ENCODE assay signal across 34 cellular contexts in the genomic region with DNA sequence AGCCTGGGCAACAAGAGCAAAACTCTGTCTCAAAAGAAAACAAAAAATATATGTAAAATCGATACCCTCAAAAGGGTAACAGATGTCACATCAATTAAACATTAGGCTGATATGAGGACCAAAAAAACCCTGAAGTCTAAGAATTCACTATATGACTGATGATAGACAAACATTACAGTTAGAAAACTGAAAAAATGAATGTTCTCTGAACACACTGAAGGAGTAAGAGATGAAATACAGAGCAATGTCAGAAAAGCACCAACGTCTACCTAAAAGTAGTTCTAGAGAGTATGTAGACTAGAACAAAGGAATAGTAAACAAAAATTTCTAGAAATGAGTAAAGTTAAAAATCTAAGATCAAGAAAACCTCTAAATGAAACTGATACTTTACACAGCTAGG.
"Had no signal": no experiment of that assay in that cellular context is flagged by ENCODE, and none has a peak within 500 bp of the region (broad histone marks: within the 10 kb centered on the region; RNA-seq: fewer than 3 reads in every experiment).

No MANE protein-coding gene starts in this region.

- DNase-seq: activated B cell treated with CpG ODN at 0.5 μM for 24 hours; activated CD4-positive, alpha-beta T cell treated with anti-CD3 and anti-CD28 coated beads for 4 hours; activated CD4-positive, alpha-beta T cell treated with anti-CD3 and anti-CD28 coated beads, Interleukin-2, amount 50 U/mL, for 1 hour; activated CD8-positive, alpha-beta memory T cell treated with anti-CD3 and anti-CD28 coated beads, Interleukin-2, amount 50 U/mL, for 4 hours; activated effector memory CD4-positive, alpha-beta T cell treated with Interleukin-2 at 50 U/mL for 16 hours; activated naive CD4-positive, alpha-beta T cell treated with anti-CD3 and anti-CD28 coated beads, Interleukin-2, amount 50 U/mL, for 16 hours; activated naive CD8-positive, alpha-beta T cell treated with anti-CD3 and anti-CD28 coated beads for 36 hours; activated T-cell treated with anti-CD3 and anti-CD28 coated beads for 4 hours; amniotic stem cell; aorta; brain microvascular endothelial cell; central memory CD4-positive, alpha-beta T cell; Karpas-422; KBM-7; NCI-H1048; NCI-H1436 treated with DMSO at 0.1 percent for 48 hours; NCI-H1694 treated with DMSO at 0.1 percent for 48 hours; NCI-H2029; NCI-H2107; NCI-H2171; NCI-H510A; NCI-H526; NCI-H748 treated with DMSO at 0.1 percent for 48 hours; NK-92 treated with Interleukin-12 subunit alpha and Interleukin-12 subunit beta, amount 100 ng/mL, for 24 hours; PC-3; Peyer's patch; RPMI8226; SIG-M5; SW 1271; T-helper 9 cell had no signal

- ATAC-seq: PC-3, SK-N-SH treated with all-trans-retinoic acid at 6 μM for 48 hours had no signal

- H3K4me3 ChIP-seq: Peyer's patch had no signal

- H3K27me3 ChIP-seq: brain microvascular endothelial cell, Peyer's patch had no signal

- H3K27me3 Mint-ChIP-seq: activated B cell treated with CpG ODN at 0.5 μM for 24 hours; activated CD4-positive, alpha-beta memory T cell treated with anti-CD3 and anti-CD28 coated beads for 36 hours; activated naive CD8-positive, alpha-beta T cell treated with anti-CD3 and anti-CD28 coated beads for 36 hours had no signal

- H3K9me3 Mint-ChIP-seq: activated B cell treated with CpG ODN at 0.5 μM for 24 hours; activated CD4-positive, alpha-beta memory T cell treated with anti-CD3 and anti-CD28 coated beads for 36 hours; activated T-helper 1 cell treated with anti-CD3 and anti-CD28 coated beads, Interleukin-12 subunit alpha, Interleukin-12 subunit beta, Interleukin-2, Interleukin-4 antibody, amounts not matched to agents 30 ng/mL and 10 ng/mL and 1 ng/mL, durations not matched to agents 14 hours and 24 hours and 36 hours had no signal

- H3K36me3 ChIP-seq: brain microvascular endothelial cell, Peyer's patch had no signal

- H3K4me3 Mint-ChIP-seq: activated B cell treated with CpG ODN at 0.5 μM for 24 hours; activated CD4-positive, alpha-beta memory T cell treated with anti-CD3 and anti-CD28 coated beads for 36 hours; activated naive CD8-positive, alpha-beta T cell treated with anti-CD3 and anti-CD28 coated beads for 36 hours; activated T-helper 1 cell treated with anti-CD3 and anti-CD28 coated beads, Interleukin-12 subunit alpha, Interleukin-12 subunit beta, Interleukin-2, Interleukin-4 antibody, amounts not matched to agents 30 ng/mL and 10 ng/mL and 1 ng/mL, durations not matched to agents 14 hours and 24 hours and 36 hours had no signal

- H3K9me3 ChIP-seq: Peyer's patch had no signal

- H3K27ac ChIP-seq: brain microvascular endothelial cell, Peyer's patch, VCaP had no signal

- H3K27ac Mint-ChIP-seq: activated B cell treated with CpG ODN at 0.5 μM for 24 hours; activated CD4-positive, alpha-beta memory T cell treated with anti-CD3 and anti-CD28 coated beads for 36 hours; activated T-helper 1 cell treated with anti-CD3 and anti-CD28 coated beads, Interleukin-12 subunit alpha, Interleukin-12 subunit beta, Interleukin-2, Interleukin-4 antibody, amounts not matched to agents 30 ng/mL and 10 ng/mL and 1 ng/mL, durations not matched to agents 14 hours and 24 hours and 36 hours had no signal
